23 cellular contexts compared by ENCODE assay signal in genomic region chr7:130965515-130965914, GRCh38.
"Had no signal": no experiment of that assay in that cellular context is flagged by ENCODE, and none has a peak within 500 bp of the region (broad histone marks: within the 10 kb centered on the region; RNA-seq: fewer than 3 reads in every experiment).

No MANE protein-coding gene starts in this region.

- H3K4me3 ChIP-seq: esophagus muscularis mucosa, gastroesophageal sphincter, ovary, stomach, thoracic aorta, transverse colon had no signal

- H3K36me3 ChIP-seq: ovary had no signal

- ATAC-seq: effector memory CD8-positive, alpha-beta T cell; gastroesophageal sphincter; left lobe of liver; naive thymus-derived CD4-positive, alpha-beta T cell; right cardiac atrium; stimulated activated memory B cell treated with anti-CD40 and anti-IgM and Interleukin-4, amounts not matched to agents 10 μg/mL and 1 μg/mL and 100 μg/mL, for 72 hours had no signal

- H3K27me3 Mint-ChIP-seq: dendritic cell treated with granulocyte-macrophage colony-stimulating factor and Interleukin-4, amounts not matched to agents 40 ng/mL and 50 ng/mL, for 4 days; effector memory CD8-positive, alpha-beta T cell; naive thymus-derived CD4-positive, alpha-beta T cell; progenitor cell of endocrine pancreas; stimulated activated memory B cell treated with anti-CD40 and anti-IgM and Interleukin-4, amounts not matched to agents 10 μg/mL and 1 μg/mL and 100 μg/mL, for 72 hours had no signal

- H3K27ac Mint-ChIP-seq: dendritic cell treated with granulocyte-macrophage colony-stimulating factor and Interleukin-4, amounts not matched to agents 40 ng/mL and 50 ng/mL, for 4 days; progenitor cell of endocrine pancreas had no signal

- H3K27ac ChIP-seq: epithelial cell of prostate, esophagus muscularis mucosa, gastroesophageal sphincter, ovary, stomach, thoracic aorta, transverse colon had no signal

- FAIRE-seq: colon, small intestine had no signal

- H3K4me1 Mint-ChIP-seq: neural crest cell had no signal

- H3K4me3 Mint-ChIP-seq: dendritic cell treated with granulocyte-macrophage colony-stimulating factor and Interleukin-4, amounts not matched to agents 40 ng/mL and 50 ng/mL, for 4 days; naive thymus-derived CD4-positive, alpha-beta T cell; neural crest cell; stimulated activated memory B cell treated with anti-CD40 and anti-IgM and Interleukin-4, amounts not matched to agents 10 μg/mL and 1 μg/mL and 100 μg/mL, for 72 hours had no signal

- H3K9me3 Mint-ChIP-seq: dendritic cell treated with granulocyte-macrophage colony-stimulating factor and Interleukin-4, amounts not matched to agents 40 ng/mL and 50 ng/mL, for 4 days; effector memory CD8-positive, alpha-beta T cell; neural crest cell; stimulated activated memory B cell treated with anti-CD40 and anti-IgM and Interleukin-4, amounts not matched to agents 10 μg/mL and 1 μg/mL and 100 μg/mL, for 72 hours had no signal

- H3K27me3 ChIP-seq: esophagus muscularis mucosa, gastroesophageal sphincter, ovary, stomach, transverse colon had no signal

- DNase-seq: effector memory CD8-positive, alpha-beta T cell; glutamatergic neuron; islet precursor cell; mammary epithelial cell; naive thymus-derived CD4-positive, alpha-beta T cell; ovary; right cardiac atrium; small intestine; stimulated activated CD4-positive, alpha-beta T cell treated with anti-CD3 and anti-CD28 coated beads, Interleukin-4, amount 100 ng/mL, for 1 hour; stimulated activated CD8-positive, alpha-beta memory T cell treated with anti-CD3 and anti-CD28 coated beads, Interleukin-4, amount 100 ng/mL, for 48 hours; stomach; substantia nigra; transverse colon had no signal

- H3K9me3 ChIP-seq: esophagus muscularis mucosa, gastroesophageal sphincter, ovary, stomach, thoracic aorta, transverse colon had no signal
